16 cellular contexts compared by ENCODE assay signal in the genomic region with DNA sequence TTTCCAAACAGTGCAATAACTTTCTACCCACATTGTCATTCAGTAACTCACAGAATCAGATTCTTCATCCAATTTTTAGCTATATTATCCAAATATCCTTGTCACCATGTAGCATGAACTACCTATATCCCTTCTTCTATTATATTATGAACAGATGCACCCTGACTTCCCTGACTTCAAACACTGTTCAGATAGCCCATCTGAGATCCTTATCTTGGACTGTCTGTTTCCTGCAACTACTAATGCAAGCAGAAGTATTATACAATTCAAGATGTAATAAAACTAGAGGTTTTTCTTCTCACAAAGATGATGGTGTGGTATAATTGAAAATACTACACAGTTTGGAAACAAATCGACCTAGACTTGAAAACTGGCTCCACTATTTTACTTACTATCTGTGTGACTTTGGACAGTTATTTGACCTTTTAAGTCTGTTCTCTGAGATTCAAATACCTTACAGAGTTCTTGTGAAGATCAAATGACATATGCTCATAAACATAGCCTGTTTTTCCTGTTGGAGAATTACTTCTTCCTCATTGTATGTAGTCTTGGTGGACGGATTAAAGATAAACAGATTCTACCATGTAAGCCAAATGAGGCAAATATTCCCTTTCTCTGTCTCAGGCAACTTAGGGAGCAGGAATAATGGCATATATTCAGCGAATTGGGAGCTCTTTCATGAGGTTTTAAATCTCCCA.
"Had no signal": no experiment of that assay in that cellular context is flagged by ENCODE, and none has a peak within 500 bp of the region (broad histone marks: within the 10 kb centered on the region; RNA-seq: fewer than 3 reads in every experiment).

No MANE protein-coding gene starts in this region.

- H3K27me3 ChIP-seq: foreskin keratinocyte, right lobe of liver, tibial artery had no signal

- DNase-seq: activated CD4-positive, alpha-beta T cell treated with anti-CD3 and anti-CD28 coated beads, Interleukin-2, amount 10 ng/mL, durations not matched to agents 7 days and 5 days; activated CD4-positive, CD25-positive, alpha-beta regulatory T cell treated with anti-CD3 and anti-CD28 coated beads, Interleukin-2, amount 50 U/mL, for 72 hours; activated CD8-positive, alpha-beta memory T cell treated with anti-CD3 and anti-CD28 coated beads, Interleukin-2, amount 10 ng/mL, durations not matched to agents 7 days and 5 days; activated CD8-positive, alpha-beta T cell treated with anti-CD3 and anti-CD28 coated beads for 36 hours; activated gamma-delta T cell treated with Interleukin-2 at 50 U/mL for 16 hours; aorta; effector CD4-positive, alpha-beta T cell; foreskin keratinocyte; hippocampal formation; posterior cingulate gyrus; right lobe of liver; stimulated activated CD4-positive, alpha-beta T cell treated with anti-CD3 and anti-CD28 coated beads, Interleukin-2, amount 100 ng/mL, for 24 hours; stimulated activated naive CD8-positive, alpha-beta T cell treated with anti-CD3 and anti-CD28 coated beads, Interleukin-15, amount 100 ng/mL, for 72 hours; tibial artery had no signal

- H3K9me3 ChIP-seq: right lobe of liver, tibial artery had no signal

- H3K27ac ChIP-seq: foreskin keratinocyte, right lobe of liver, skin epidermis, tibial artery had no signal

- H3K4me1 ChIP-seq: foreskin keratinocyte, right lobe of liver had no signal

- ATAC-seq: activated CD8-positive, alpha-beta memory T cell treated with anti-CD3 and anti-CD28 coated beads, Interleukin-2, amount 10 ng/mL, durations not matched to agents 7 days and 5 days; activated CD8-positive, alpha-beta T cell treated with anti-CD3 and anti-CD28 coated beads for 36 hours; foreskin keratinocyte; right lobe of liver; stimulated activated effector memory CD8-positive, alpha-beta T cell treated with anti-CD3 and anti-CD28 coated beads, Interleukin-12 subunit alpha, Interleukin-12 subunit beta, amount 100 ng/mL, for 72 hours; stimulated activated naive CD8-positive, alpha-beta T cell treated with anti-CD3 and anti-CD28 coated beads, Interleukin-15, amount 100 ng/mL, for 72 hours had no signal

- H3K4me3 ChIP-seq: right lobe of liver, skin epidermis, tibial artery had no signal

- H3K36me3 ChIP-seq: right lobe of liver, tibial artery had no signal
